Comparison of ENCODE assay signal across 1 cellular context in genomic region chr13:45464687-45465453, GRCh38.
TF ChIP-seq lines count a peak whose summit lies in the region.

A gene with protein sequence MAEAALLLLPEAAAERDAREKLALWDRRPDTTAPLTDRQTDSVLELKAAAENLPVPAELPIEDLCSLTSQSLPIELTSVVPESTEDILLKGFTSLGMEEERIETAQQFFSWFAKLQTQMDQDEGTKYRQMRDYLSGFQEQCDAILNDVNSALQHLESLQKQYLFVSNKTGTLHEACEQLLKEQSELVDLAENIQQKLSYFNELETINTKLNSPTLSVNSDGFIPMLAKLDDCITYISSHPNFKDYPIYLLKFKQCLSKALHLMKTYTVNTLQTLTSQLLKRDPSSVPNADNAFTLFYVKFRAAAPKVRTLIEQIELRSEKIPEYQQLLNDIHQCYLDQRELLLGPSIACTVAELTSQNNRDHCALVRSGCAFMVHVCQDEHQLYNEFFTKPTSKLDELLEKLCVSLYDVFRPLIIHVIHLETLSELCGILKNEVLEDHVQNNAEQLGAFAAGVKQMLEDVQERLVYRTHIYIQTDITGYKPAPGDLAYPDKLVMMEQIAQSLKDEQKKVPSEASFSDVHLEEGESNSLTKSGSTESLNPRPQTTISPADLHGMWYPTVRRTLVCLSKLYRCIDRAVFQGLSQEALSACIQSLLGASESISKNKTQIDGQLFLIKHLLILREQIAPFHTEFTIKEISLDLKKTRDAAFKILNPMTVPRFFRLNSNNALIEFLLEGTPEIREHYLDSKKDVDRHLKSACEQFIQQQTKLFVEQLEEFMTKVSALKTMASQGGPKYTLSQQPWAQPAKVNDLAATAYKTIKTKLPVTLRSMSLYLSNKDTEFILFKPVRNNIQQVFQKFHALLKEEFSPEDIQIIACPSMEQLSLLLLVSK (plus strand): TSS chr13:45464939. CDS start chr13:45465037, 98 bp downstream.

TF ChIP-seq in HepG2, 621 proteins besides CTCF, POLR2A, EP300 and RAD21 (continued from another document and continues in another):
- TF ChIP-seq, protein P1, sequence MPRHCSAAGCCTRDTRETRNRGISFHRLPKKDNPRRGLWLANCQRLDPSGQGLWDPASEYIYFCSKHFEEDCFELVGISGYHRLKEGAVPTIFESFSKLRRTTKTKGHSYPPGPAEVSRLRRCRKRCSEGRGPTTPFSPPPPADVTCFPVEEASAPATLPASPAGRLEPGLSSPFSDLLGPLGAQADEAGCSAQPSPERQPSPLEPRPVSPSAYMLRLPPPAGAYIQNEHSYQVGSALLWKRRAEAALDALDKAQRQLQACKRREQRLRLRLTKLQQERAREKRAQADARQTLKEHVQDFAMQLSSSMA (CRISPR knock-in tag; IDR thresholded peaks at IDR 0.05), result no peak
- TF ChIP-seq, protein P2, sequence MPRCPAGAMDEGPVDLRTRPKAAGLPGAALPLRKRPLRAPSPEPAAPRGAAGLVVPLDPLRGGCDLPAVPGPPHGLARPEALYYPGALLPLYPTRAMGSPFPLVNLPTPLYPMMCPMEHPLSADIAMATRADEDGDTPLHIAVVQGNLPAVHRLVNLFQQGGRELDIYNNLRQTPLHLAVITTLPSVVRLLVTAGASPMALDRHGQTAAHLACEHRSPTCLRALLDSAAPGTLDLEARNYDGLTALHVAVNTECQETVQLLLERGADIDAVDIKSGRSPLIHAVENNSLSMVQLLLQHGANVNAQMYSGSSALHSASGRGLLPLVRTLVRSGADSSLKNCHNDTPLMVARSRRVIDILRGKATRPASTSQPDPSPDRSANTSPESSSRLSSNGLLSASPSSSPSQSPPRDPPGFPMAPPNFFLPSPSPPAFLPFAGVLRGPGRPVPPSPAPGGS (CRISPR knock-in tag; IDR thresholded peaks at IDR 0.05), result 0 out of 2 replicates have a peak, but pooled peaks have one; percentile 48
- peak; percentile 59 for TF ChIP-seq ZEB1 (IDR thresholded peaks at IDR 0.05; ENCODE audit: insufficient replicate concordance, low read depth)
- TF ChIP-seq, protein P3, sequence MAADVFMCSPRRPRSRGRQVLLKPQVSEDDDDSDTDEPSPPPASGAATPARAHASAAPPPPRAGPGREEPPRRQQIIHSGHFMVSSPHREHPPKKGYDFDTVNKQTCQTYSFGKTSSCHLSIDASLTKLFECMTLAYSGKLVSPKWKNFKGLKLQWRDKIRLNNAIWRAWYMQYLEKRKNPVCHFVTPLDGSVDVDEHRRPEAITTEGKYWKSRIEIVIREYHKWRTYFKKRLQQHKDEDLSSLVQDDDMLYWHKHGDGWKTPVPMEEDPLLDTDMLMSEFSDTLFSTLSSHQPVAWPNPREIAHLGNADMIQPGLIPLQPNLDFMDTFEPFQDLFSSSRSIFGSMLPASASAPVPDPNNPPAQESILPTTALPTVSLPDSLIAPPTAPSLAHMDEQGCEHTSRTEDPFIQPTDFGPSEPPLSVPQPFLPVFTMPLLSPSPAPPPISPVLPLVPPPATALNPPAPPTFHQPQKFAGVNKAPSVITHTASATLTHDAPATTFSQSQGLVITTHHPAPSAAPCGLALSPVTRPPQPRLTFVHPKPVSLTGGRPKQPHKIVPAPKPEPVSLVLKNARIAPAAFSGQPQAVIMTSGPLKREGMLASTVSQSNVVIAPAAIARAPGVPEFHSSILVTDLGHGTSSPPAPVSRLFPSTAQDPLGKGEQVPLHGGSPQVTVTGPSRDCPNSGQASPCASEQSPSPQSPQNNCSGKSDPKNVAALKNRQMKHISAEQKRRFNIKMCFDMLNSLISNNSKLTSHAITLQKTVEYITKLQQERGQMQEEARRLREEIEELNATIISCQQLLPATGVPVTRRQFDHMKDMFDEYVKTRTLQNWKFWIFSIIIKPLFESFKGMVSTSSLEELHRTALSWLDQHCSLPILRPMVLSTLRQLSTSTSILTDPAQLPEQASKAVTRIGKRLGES (CRISPR knock-in tag; IDR thresholded peaks at IDR 0.05; ENCODE audit: borderline replicate concordance), result no peak
- TF ChIP-seq YEATS4 (CRISPR knock-in tag; IDR thresholded peaks at IDR 0.05; ENCODE audit: borderline replicate concordance), result peak; percentile 94
- TF ChIP-seq ZNF570 (CRISPR knock-in tag; IDR thresholded peaks at IDR 0.05; ENCODE audit: borderline replicate concordance), result no peak
- no peak; the same call in 1 of the 2 replicates for TF ChIP-seq ZNF746 (CRISPR knock-in tag; IDR thresholded peaks at IDR 0.05)
- TF ChIP-seq SRSF1 (optimal IDR thresholded peaks at IDR 0.05; ENCODE audit: low read depth, low read length), result peak; percentile 74
- peak; percentile 51; the same call in 1 of the 2 replicates for TF ChIP-seq GLI4 (CRISPR knock-in tag; IDR thresholded peaks at IDR 0.05; ENCODE audit: borderline replicate concordance)
- TF ChIP-seq, protein P4, sequence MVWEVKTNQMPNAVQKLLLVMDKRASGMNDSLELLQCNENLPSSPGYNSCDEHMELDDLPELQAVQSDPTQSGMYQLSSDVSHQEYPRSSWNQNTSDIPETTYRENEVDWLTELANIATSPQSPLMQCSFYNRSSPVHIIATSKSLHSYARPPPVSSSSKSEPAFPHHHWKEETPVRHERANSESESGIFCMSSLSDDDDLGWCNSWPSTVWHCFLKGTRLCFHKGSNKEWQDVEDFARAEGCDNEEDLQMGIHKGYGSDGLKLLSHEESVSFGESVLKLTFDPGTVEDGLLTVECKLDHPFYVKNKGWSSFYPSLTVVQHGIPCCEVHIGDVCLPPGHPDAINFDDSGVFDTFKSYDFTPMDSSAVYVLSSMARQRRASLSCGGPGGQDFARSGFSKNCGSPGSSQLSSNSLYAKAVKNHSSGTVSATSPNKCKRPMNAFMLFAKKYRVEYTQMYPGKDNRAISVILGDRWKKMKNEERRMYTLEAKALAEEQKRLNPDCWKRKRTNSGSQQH (CRISPR knock-in tag; IDR thresholded peaks at IDR 0.05; ENCODE audit: low read depth), result no peak
- no peak for TF ChIP-seq PCBP1 (IDR thresholded peaks at IDR 0.05; ENCODE audit: borderline replicate concordance, low read depth, low read length)
- peak; percentile 54; the same call in 1 of the 2 replicates for TF ChIP-seq REPIN1 (CRISPR knock-in tag; IDR thresholded peaks at IDR 0.05; ENCODE audit: borderline replicate concordance, low read depth)
- TF ChIP-seq, protein P5, sequence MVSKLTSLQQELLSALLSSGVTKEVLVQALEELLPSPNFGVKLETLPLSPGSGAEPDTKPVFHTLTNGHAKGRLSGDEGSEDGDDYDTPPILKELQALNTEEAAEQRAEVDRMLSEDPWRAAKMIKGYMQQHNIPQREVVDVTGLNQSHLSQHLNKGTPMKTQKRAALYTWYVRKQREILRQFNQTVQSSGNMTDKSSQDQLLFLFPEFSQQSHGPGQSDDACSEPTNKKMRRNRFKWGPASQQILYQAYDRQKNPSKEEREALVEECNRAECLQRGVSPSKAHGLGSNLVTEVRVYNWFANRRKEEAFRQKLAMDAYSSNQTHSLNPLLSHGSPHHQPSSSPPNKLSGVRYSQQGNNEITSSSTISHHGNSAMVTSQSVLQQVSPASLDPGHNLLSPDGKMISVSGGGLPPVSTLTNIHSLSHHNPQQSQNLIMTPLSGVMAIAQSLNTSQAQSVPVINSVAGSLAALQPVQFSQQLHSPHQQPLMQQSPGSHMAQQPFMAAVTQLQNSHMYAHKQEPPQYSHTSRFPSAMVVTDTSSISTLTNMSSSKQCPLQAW (CRISPR knock-in tag; IDR thresholded peaks at IDR 0.05), result peak; percentile 55
- peak; percentile 75; the same call in 1 of the 2 replicates for TF ChIP-seq NCOR1 (IDR thresholded peaks at IDR 0.05; ENCODE audit: borderline replicate concordance, low read length)
- no peak for TF ChIP-seq ZSCAN22 (CRISPR knock-in tag; IDR thresholded peaks at IDR 0.05)
- TF ChIP-seq, protein P6, sequence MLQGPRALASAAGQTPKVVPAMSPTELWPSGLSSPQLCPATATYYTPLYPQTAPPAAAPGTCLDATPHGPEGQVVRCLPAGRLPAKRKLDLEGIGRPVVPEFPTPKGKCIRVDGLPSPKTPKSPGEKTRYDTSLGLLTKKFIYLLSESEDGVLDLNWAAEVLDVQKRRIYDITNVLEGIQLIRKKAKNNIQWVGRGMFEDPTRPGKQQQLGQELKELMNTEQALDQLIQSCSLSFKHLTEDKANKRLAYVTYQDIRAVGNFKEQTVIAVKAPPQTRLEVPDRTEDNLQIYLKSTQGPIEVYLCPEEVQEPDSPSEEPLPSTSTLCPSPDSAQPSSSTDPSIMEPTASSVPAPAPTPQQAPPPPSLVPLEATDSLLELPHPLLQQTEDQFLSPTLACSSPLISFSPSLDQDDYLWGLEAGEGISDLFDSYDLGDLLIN (CRISPR knock-in tag; IDR thresholded peaks at IDR 0.05; ENCODE audit: borderline replicate concordance), result no peak
- no peak for TF ChIP-seq FUBP1 (CRISPR knock-in tag; IDR thresholded peaks at IDR 0.05; ENCODE audit: borderline replicate concordance)
- TF ChIP-seq ZNF878 (CRISPR knock-in tag; IDR thresholded peaks at IDR 0.05), result no peak; the same call in 1 of the 2 replicates
- no peak for TF ChIP-seq PAF1 (CRISPR knock-in tag; IDR thresholded peaks at IDR 0.05)
- TF ChIP-seq ONECUT2 (CRISPR knock-in tag; IDR thresholded peaks at IDR 0.05), result peak; percentile 82
- TF ChIP-seq ARNT2 (CRISPR knock-in tag; IDR thresholded peaks at IDR 0.05; ENCODE audit: low read depth), result peak; percentile 41
- no peak for TF ChIP-seq ZKSCAN5 (CRISPR knock-in tag; IDR thresholded peaks at IDR 0.05)
- TF ChIP-seq KLF13 (CRISPR knock-in tag; IDR thresholded peaks at IDR 0.05), result no peak
- no peak for TF ChIP-seq ZNF138 (CRISPR knock-in tag; IDR thresholded peaks at IDR 0.05; ENCODE audit: low read depth)
- peak; percentile 67 for TF ChIP-seq GATAD2A (CRISPR knock-in tag; IDR thresholded peaks at IDR 0.05)
- no peak for TF ChIP-seq ZNF260 (CRISPR knock-in tag; IDR thresholded peaks at IDR 0.05; ENCODE audit: borderline replicate concordance, low read depth)
- TF ChIP-seq ZMAT5 (CRISPR knock-in tag; IDR thresholded peaks at IDR 0.05; ENCODE audit: borderline replicate concordance, low read depth), result no peak
- TF ChIP-seq, protein P7, sequence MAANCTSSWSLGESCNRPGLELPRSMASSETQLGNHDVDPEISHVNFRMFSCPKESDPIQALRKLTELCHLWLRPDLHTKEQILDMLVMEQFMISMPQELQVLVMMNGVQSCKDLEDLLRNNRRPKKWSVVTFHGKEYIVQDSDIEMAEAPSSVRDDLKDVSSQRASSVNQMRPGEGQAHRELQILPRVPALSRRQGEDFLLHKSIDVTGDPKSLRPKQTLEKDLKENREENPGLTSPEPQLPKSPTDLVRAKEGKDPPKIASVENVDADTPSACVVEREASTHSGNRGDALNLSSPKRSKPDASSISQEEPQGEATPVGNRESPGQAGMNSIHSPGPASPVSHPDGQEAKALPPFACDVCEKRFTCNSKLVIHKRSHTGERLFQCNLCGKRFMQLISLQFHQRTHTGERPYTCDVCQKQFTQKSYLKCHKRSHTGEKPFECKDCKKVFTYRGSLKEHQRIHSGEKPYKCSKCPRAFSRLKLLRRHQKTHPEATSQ (CRISPR knock-in tag; IDR thresholded peaks at IDR 0.05; ENCODE audit: borderline replicate concordance), result 0 out of 2 replicates have a peak, but pooled peaks have one; percentile 73
- TF ChIP-seq MAFG (CRISPR knock-in tag; IDR thresholded peaks at IDR 0.05), result 0 out of 2 replicates have a peak, but pooled peaks have one; percentile 20
- no peak for TF ChIP-seq SOX6 (IDR thresholded peaks at IDR 0.05)
- peak; percentile 75 for TF ChIP-seq SOX6 (CRISPR knock-in tag; IDR thresholded peaks at IDR 0.05)
- 0 out of 2 replicates have a peak, but pooled peaks have one; percentile 30 for TF ChIP-seq ZNF24 (IDR thresholded peaks at IDR 0.05)
